14 cellular contexts compared by ENCODE assay signal in the genomic region with DNA sequence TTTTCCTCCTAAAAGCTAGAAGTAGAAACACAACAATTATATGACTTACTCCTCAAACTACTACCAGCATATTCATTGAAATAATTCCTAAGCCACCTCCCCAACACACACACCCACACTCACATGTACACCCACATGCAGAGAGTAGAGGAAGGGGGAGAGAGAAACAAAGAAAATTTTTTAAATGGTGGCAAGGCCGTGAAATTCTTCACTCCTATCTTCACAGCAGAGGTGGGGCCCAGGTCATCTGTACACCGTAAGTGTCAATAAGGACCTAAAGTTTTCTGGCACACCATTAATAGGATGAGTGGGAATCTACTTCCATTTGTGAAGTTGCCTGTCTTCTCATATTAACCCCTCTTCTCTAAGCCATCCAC.
"Had no signal": no experiment of that assay in that cellular context is flagged by ENCODE, and none has a peak within 500 bp of the region (broad histone marks: within the 10 kb centered on the region; RNA-seq: fewer than 3 reads in every experiment).

No MANE protein-coding gene starts in this region.

- H3K27ac Mint-ChIP-seq: naive thymus-derived CD4-positive, alpha-beta T cell; stimulated activated effector memory CD8-positive, alpha-beta T cell treated with anti-CD3 and anti-CD28 coated beads, Interleukin-12 subunit alpha, Interleukin-12 subunit beta, amount 100 ng/mL, for 72 hours; stimulated activated naive CD8-positive, alpha-beta T cell treated with anti-CD3 and anti-CD28 coated beads, Interleukin-15, Interleukin-2, amounts not matched to agents 100 ng/mL and 50 ng/mL, for 24 hours had no signal

- H3K4me3 ChIP-seq: thoracic aorta, transverse colon had no signal

- ATAC-seq: foreskin keratinocyte; naive thymus-derived CD4-positive, alpha-beta T cell; right cardiac atrium; stimulated activated effector memory CD8-positive, alpha-beta T cell treated with anti-CD3 and anti-CD28 coated beads, Interleukin-12 subunit alpha, Interleukin-12 subunit beta, amount 100 ng/mL, for 72 hours had no signal

- DNase-seq: dermis blood vessel endothelial cell; foreskin keratinocyte; head of caudate nucleus; hippocampal formation; naive thymus-derived CD4-positive, alpha-beta T cell; posterior cingulate gyrus; right cardiac atrium; stimulated activated CD4-positive, alpha-beta T cell treated with anti-CD3 and anti-CD28 coated beads, Interleukin-4, amount 100 ng/mL, for 1 hour; stimulated activated CD8-positive, alpha-beta memory T cell treated with anti-CD3 and anti-CD28 coated beads, Interleukin-4, amount 100 ng/mL, for 48 hours had no signal

- H3K36me3 ChIP-seq: thoracic aorta, transverse colon had no signal

- H3K27me3 Mint-ChIP-seq: stimulated activated naive CD8-positive, alpha-beta T cell treated with anti-CD3 and anti-CD28 coated beads, Interleukin-15, Interleukin-2, amounts not matched to agents 100 ng/mL and 50 ng/mL, for 24 hours had no signal

- H3K4me1 ChIP-seq: foreskin keratinocyte had no signal

- H3K4me1 Mint-ChIP-seq: stimulated activated effector memory CD8-positive, alpha-beta T cell treated with anti-CD3 and anti-CD28 coated beads, Interleukin-12 subunit alpha, Interleukin-12 subunit beta, amount 100 ng/mL, for 72 hours had no signal

- H3K4me3 Mint-ChIP-seq: naive thymus-derived CD4-positive, alpha-beta T cell; stimulated activated effector memory CD8-positive, alpha-beta T cell treated with anti-CD3 and anti-CD28 coated beads, Interleukin-12 subunit alpha, Interleukin-12 subunit beta, amount 100 ng/mL, for 72 hours; stimulated activated naive CD8-positive, alpha-beta T cell treated with anti-CD3 and anti-CD28 coated beads, Interleukin-15, Interleukin-2, amounts not matched to agents 100 ng/mL and 50 ng/mL, for 24 hours had no signal

- H3K36me3 Mint-ChIP-seq: stimulated activated effector memory CD8-positive, alpha-beta T cell treated with anti-CD3 and anti-CD28 coated beads, Interleukin-12 subunit alpha, Interleukin-12 subunit beta, amount 100 ng/mL, for 72 hours had no signal

- H3K9me3 Mint-ChIP-seq: naive thymus-derived CD4-positive, alpha-beta T cell; stimulated activated effector memory CD8-positive, alpha-beta T cell treated with anti-CD3 and anti-CD28 coated beads, Interleukin-12 subunit alpha, Interleukin-12 subunit beta, amount 100 ng/mL, for 72 hours; stimulated activated naive CD8-positive, alpha-beta T cell treated with anti-CD3 and anti-CD28 coated beads, Interleukin-15, Interleukin-2, amounts not matched to agents 100 ng/mL and 50 ng/mL, for 24 hours had no signal

- H3K9me3 ChIP-seq: thoracic aorta, transverse colon had no signal

- H3K27ac ChIP-seq: foreskin keratinocyte, thoracic aorta had no signal

- FAIRE-seq: urothelium cell line had no signal

- H3K27me3 ChIP-seq: foreskin keratinocyte, transverse colon had no signal
